Comparison of ENCODE assay signal across 8 cellular contexts in genomic region chr2:176638167-176639015, GRCh38.
DNase-seq lines count a peak whose midpoint lies in the region; ATAC-seq and TF ChIP-seq lines count a peak whose summit lies in the region.

No MANE protein-coding gene starts in this region.

- H3K4me1 ChIP-seq in GM23248 (ENCODE audit: insufficient read depth) (peaks cover 62% of the 10 kb centered on the region), ovary (ENCODE audit: insufficient read depth) (no peaks in the 10 kb centered on the region), urinary bladder (ENCODE audit: insufficient read depth) (no peaks in the 10 kb centered on the region)

- H3K36me3 ChIP-seq in GM23248 (ENCODE audit: low read depth): no peaks in the 10 kb centered on the region
- no peaks in the 10 kb centered on the region for H3K36me3 ChIP-seq in ovary
- H3K36me3 ChIP-seq in urinary bladder (ENCODE audit: insufficient read depth): no peaks in the 10 kb centered on the region

- H2AFZ ChIP-seq in GM23248: peak overlapping the region; percentile 84

- peaks cover 3% of the 10 kb centered on the region for H3K4me1 Mint-ChIP-seq in activated naive CD8-positive, alpha-beta T cell (ENCODE audit: low read depth)

- 2 to 4% methylated on average over 26 to 39 of the region's 39 CpGs for WGBS in GM23248 (ENCODE audit: low coverage in 1 of 2, low lambda C conversion rate in 2 of 2, missing lambda C conversion rate in 2 of 2), 2 experiments
- WGBS in ovary, 3 donors: 17 to 18% (median 17%) methylated on average over 39 of the region's 39 CpGs
- WGBS in urinary bladder: 4% methylated on average over 39 of the region's 39 CpGs

- no peaks in the 10 kb centered on the region for H3K9me3 Mint-ChIP-seq in activated naive CD8-positive, alpha-beta T cell (ENCODE audit: low read depth)

- TF ChIP-seq EP300 in ovary (IDR thresholded peaks at IDR 0.05): no peak

- H3F3A ChIP-seq in GM23248 (ENCODE audit: insufficient read depth): peaks cover 22% of the 10 kb centered on the region

- TF ChIP-seq CTCF in LNCAP (IDR thresholded peaks at IDR 0.05) (peak; percentile 66), ovary (IDR thresholded peaks at IDR 0.05) (peak; percentile 61 to 83 (median 63))

- no peaks in the 10 kb centered on the region for H3K27me3 ChIP-seq in GM23248 (replicated peaks; ENCODE audit: insufficient read depth)
- no peaks in the 10 kb centered on the region for H3K27me3 ChIP-seq in ovary

- peak overlapping the region; percentile 98 for H3K4me2 ChIP-seq in GM23248 (ENCODE audit: unreplicated experiment)

- peaks cover 34% of the 10 kb centered on the region for H3K27me3 Mint-ChIP-seq in activated naive CD8-positive, alpha-beta T cell

- H3K4me3 Mint-ChIP-seq in activated naive CD8-positive, alpha-beta T cell: peak overlapping the region; percentile 76

- H4K20me1 ChIP-seq in GM23248 (ENCODE audit: insufficient read depth): no peaks in the 10 kb centered on the region

- in situ Hi-C loops in GM23248 (cut with MboI) (loop anchor here (5.0 to 10.0 kb wide), 2 partner anchors 184 to 511 kb away; partner anchors contain the start of gene HOXD8), SK-MEL-5 (cut with HindIII; ENCODE audit: low pct_unique_long_range_greater_than_20kb, low sequenced_read_pairs) (no loop called here)

- peaks cover 53% of the 10 kb centered on the region for H3K79me2 ChIP-seq in GM23248 (ENCODE audit: insufficient read depth)

- no peak overlapping the region for H3K27ac Mint-ChIP-seq in activated naive CD8-positive, alpha-beta T cell

- no peak for TF ChIP-seq POLR2A in ovary (IDR thresholded peaks at IDR 0.05)

- H3K27ac ChIP-seq in GM23248: peak overlapping the region; percentile 94
- peak overlapping the region; percentile 78 to 88 for H3K27ac ChIP-seq in ovary
- no peak overlapping the region for H3K27ac ChIP-seq in urinary bladder (ENCODE audit: low read depth)

- no peaks in the 10 kb centered on the region for H3K9me2 ChIP-seq in GM23248 (ENCODE audit: insufficient read depth)

- H3K9me3 ChIP-seq in GM23248 (ENCODE audit: low read depth) (no peaks in the 10 kb centered on the region), ovary (no peaks in the 10 kb centered on the region)

- H3K4me3 ChIP-seq in GM23248 (peak overlapping the region; percentile 96), ovary (peak overlapping the region; percentile 59), urinary bladder (ENCODE audit: low read depth, low read length) (peak overlapping the region; percentile 56)

- no peaks in the 10 kb centered on the region for H3K36me3 Mint-ChIP-seq in activated naive CD8-positive, alpha-beta T cell

- peak overlapping the region; percentile 96 for H3K9ac ChIP-seq in GM23248

- ATAC-seq in Right ventricle myocardium superior (ENCODE audit: poor library complexity): peak; percentile 98

- intact Hi-C loops in Right ventricle myocardium superior (cut with DNase I) (loop anchor here (2.0 to 5.0 kb wide), 2 partner anchors 81 to 498 kb away; no protein-coding TSS in a partner anchor), ovary (cut with DNase I) (loop anchor here (5.0 to 10.0 kb wide), 4 partner anchors 181 to 516 kb away; partner anchors contain the start of gene HOXD8 (in 3 of the 4))

- DNase-seq in DMS79 treated with DMSO at 0.1 percent for 48 hours (lab: John Stamatoyannopoulos, UW): peak; percentile 81
- DNase-seq in GM23248: peak; percentile 91
- peak; percentile 71 for DNase-seq in SK-MEL-5 (ENCODE audit: low read depth, low spot score)
- DNase-seq in Right ventricle myocardium superior: peak; percentile 76
- peak; percentile 73 to 88 (median 83) for DNase-seq in ovary
